In genomic region chr5:5795074-5795779, GRCh38 we compare ENCODE assay signal across 1 cellular context.
TF ChIP-seq lines count a peak whose summit lies in the region.

No MANE protein-coding gene starts in this region.

TF ChIP-seq in K562, 482 proteins besides CTCF, POLR2A, EP300 and RAD21 (continued from another document):
- no peak for TF ChIP-seq CHAMP1 (IDR thresholded peaks at IDR 0.05)
